8 cellular contexts compared by ENCODE assay signal in the genomic region with DNA sequence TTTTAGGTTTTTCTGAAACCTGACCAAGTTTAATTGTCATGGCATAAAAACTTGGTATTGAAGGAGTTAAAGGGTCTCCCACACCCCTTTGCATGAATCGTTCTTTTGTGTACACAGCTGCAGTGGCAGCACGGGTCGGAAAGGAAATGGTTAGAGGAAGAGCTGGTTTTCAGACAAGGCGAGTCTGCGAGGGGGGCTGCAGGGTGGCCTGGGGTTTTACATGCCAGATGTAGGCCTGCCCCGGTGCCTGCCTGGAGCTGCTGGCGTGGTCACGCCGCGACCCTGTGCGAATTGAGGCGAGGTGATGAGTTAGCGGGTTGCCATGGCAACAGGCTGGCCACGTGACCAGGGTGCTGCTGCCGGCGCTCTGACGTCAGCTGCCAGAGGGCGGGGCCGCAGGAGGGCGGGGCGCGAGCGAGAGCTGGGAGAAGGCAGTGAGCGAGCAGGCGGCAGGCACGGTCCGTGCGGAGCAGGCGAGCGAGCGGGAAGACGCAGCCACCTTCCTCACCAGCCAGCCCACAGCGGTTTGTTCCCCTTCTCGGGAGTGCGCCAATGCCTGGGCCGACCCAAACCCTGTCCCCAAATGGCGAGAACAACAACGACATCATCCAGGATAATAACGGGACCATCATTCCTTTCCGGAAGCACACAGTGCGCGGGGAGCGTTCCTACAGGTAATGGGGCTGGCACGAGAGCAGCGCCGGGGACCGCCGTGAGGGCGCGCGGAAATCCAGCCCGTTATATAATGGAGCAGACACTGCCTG. TPM values are rescaled to one million over a fixed set of nuclear protein-coding genes. Genes with fewer than 3 reads are reported as not detected.
A peak's percentile ranks its signal among the peaks of the same experiment; 100 is the strongest.
DNase-seq lines count a peak whose midpoint lies in the region; ATAC-seq, FAIRE-seq and TF ChIP-seq lines count a peak whose summit lies in the region.

Gene MAPRE2 (plus strand): TSS at position 426 of the 764 bp plus-strand sequence. CDS start 127 bp downstream, at position 553.

- peak; percentile 96 to 99 for TF ChIP-seq POLR2A in HepG2 (IDR thresholded peaks at IDR 0.05; ENCODE audit: insufficient read depth in 1 of 2, low read depth in 2 of 2, low read length in 2 of 2)

- TF ChIP-seq RAD21 in HepG2 (CRISPR knock-in tag; IDR thresholded peaks at IDR 0.05): 0 out of 2 replicates have a peak, but pooled peaks have one; percentile 39

- H3K27me3 ChIP-seq in HepG2 (ENCODE audit: control insufficient read depth in 1 of 2, insufficient read depth in 2 of 2, low read length in 2 of 2): no peaks in the 10 kb centered on the region

- intact Hi-C loops in HepG2 (cut with micrococcal nuclease; ENCODE audit: unreplicated experiment): loop anchor here (5.0 to 10.0 kb wide), 3 partner anchors 64 to 126 kb away; no protein-coding TSS in a partner anchor

- no peak for FAIRE-seq in HepG2 (lab: Jason Lieb, UNC)

- H3K9ac ChIP-seq in HepG2 (ENCODE audit: insufficient read depth, low read depth, low read length): peak within 1 kb of the TSS; percentile 77

- no peaks in the 10 kb centered on the region for H3K9me3 ChIP-seq in HepG2 (ENCODE audit: low read length)

- CTCF ChIA-PET in HepG2 (lab: Yijun Ruan, JAX; ENCODE audit: low intra/inter-chr PET ratio, low total read pairs): no interaction called here

- H3K36me3 ChIP-seq in HepG2 (replicated peaks in 1 of 2; ENCODE audit: control insufficient read depth in 1 of 2, insufficient read depth in 2 of 2, low read length in 2 of 2): no peaks in the 10 kb centered on the region

- peaks cover 49% of the 10 kb centered on the region for H3K4me1 ChIP-seq in HepG2 (ENCODE audit: insufficient read depth, low read length)

- 3% methylated on average over 11 of the region's 52 CpGs for WGBS in HepG2 (ENCODE audit: low lambda C conversion rate)

- peak within 1 kb of the TSS; percentile 71 for H3K27ac ChIP-seq in HepG2 (ENCODE audit: extremely low read length, insufficient read depth, low read length)

- peak; percentile 77 for ATAC-seq in GM19372 (IDR thresholded peaks at IDR 0.05; ENCODE audit: low read depth, unreplicated experiment)
- ATAC-seq in HG03558 (IDR thresholded peaks at IDR 0.05; ENCODE audit: extremely low read depth, unreplicated experiment): peak; percentile 58
- peak; percentile 97 for ATAC-seq in HepG2

- peak within 1 kb of the TSS; percentile 92 for H3K4me2 ChIP-seq in HepG2 (ENCODE audit: low read depth, low read length)

- in situ Hi-C loops in HepG2 (cut with HindIII; ENCODE audit: extremely low pct_ligation_motif_present, low pct_unique_long_range_greater_than_20kb): no loop called here

- POLR2A ChIA-PET in HepG2 (lab: Yijun Ruan, JAX): interaction anchor here (0.6 to 1.8 kb wide), 9 partner anchors 9 to 304 kb away, joined by 3 to 7 read pairs (median 3); partner anchors contain the start of gene ZNF24

- peaks cover 45% of the 10 kb centered on the region for H3K79me2 ChIP-seq in HepG2 (ENCODE audit: insufficient read depth, low read length)

- H3K4me3 ChIP-seq in HepG2 (replicated peaks in 1 of 3; ENCODE audit: insufficient read depth in 1 of 3, low read depth in 2 of 3, low read length in 3 of 3): peak within 1 kb of the TSS; percentile 74 to 84 (median 83)

- DNase-seq in C1 segment of cervical spinal cord (lab: John Stamatoyannopoulos, UW) (peak; percentile 79 to 97 (median 93)), NCI-H748 treated with DMSO at 0.1 percent for 48 hours (lab: John Stamatoyannopoulos, UW) (peak; percentile 96), dermis blood vessel endothelial cell (peak; percentile 98), HepG2 (ENCODE audit: low spot score) (peak; percentile 89)
- DNase-seq in activated CD4-positive, alpha-beta T cell treated with anti-CD3 and anti-CD28 coated beads, Interleukin-2, amount 50 U/mL, for 4 hours: peak; percentile 99
- peak; percentile 100 for DNase-seq in stimulated activated CD4-positive, alpha-beta T cell treated with anti-CD3 and anti-CD28 coated beads, Interleukin-4, amount 100 ng/mL, for 1 hour

- peaks cover 15% of the 10 kb centered on the region for H4K20me1 ChIP-seq in HepG2 (ENCODE audit: insufficient read depth, low read length)

- TF ChIP-seq EP300 in HepG2 (IDR thresholded peaks at IDR 0.05; ENCODE audit: low read depth in 2 of 2, low read length in 2 of 2) (peak in 1 of 2 experiments; percentile 0; a peak in 1 of 4 replicates), HepG2 (CRISPR knock-in tag; IDR thresholded peaks at IDR 0.05; ENCODE audit: borderline replicate concordance) (no peak)

- BruUV-seq in HepG2 (replicated peaks; lab: Mats Ljungman, UMichigan): no TSS peak

- no peak within 1 kb of the TSS for H2AFZ ChIP-seq in HepG2 (ENCODE audit: low read length)

- TF ChIP-seq CTCF in HepG2 (CRISPR knock-in tag; IDR thresholded peaks at IDR 0.05): 0 out of 2 replicates have a peak, but pooled peaks have one; percentile 26

TF ChIP-seq in HepG2, 621 proteins besides CTCF, POLR2A, EP300 and RAD21 (continues in another document):
- peak; percentile 56; the same call in 1 of the 2 replicates for TF ChIP-seq NFKBIZ (CRISPR knock-in tag; IDR thresholded peaks at IDR 0.05)
- TF ChIP-seq ZNF782 (CRISPR knock-in tag; IDR thresholded peaks at IDR 0.05; ENCODE audit: borderline replicate concordance): peak; percentile 42; the same call in 1 of the 2 replicates
- peak; percentile 89 for TF ChIP-seq UBTF (CRISPR knock-in tag; IDR thresholded peaks at IDR 0.05)
- TF ChIP-seq U2AF1 (optimal IDR thresholded peaks at IDR 0.05; ENCODE audit: low read depth, low read length): no peak
- TF ChIP-seq REL (CRISPR knock-in tag; conservative IDR thresholded peaks at IDR 0.05): 0 out of 2 replicates have a peak, but pooled peaks have one; percentile 56
- TF ChIP-seq ZNF781 (CRISPR knock-in tag; IDR thresholded peaks at IDR 0.05; ENCODE audit: borderline replicate concordance, not compliant biosample characterization): no peak
- TF ChIP-seq THAP7 (CRISPR knock-in tag; IDR thresholded peaks at IDR 0.05): 0 out of 2 replicates have a peak, but pooled peaks have one; percentile 48
- no peak for TF ChIP-seq EHMT2 (IDR thresholded peaks at IDR 0.05; ENCODE audit: borderline replicate concordance, low read depth, low read length)
- TF ChIP-seq MBNL3 (CRISPR knock-in tag; conservative IDR thresholded peaks at IDR 0.05): no peak
- no peak; the same call in 1 of the 2 replicates for TF ChIP-seq MAFF (IDR thresholded peaks at IDR 0.05; ENCODE audit: low read depth, low read length)
- peak; percentile 35; the same call in 1 of the 2 replicates for TF ChIP-seq KLF11 (CRISPR knock-in tag; IDR thresholded peaks at IDR 0.05)
- peak; percentile 91; the same call in 1 of the 2 replicates for TF ChIP-seq ZNF556 (CRISPR knock-in tag; IDR thresholded peaks at IDR 0.05; ENCODE audit: borderline replicate concordance)

RNA-seq across cellular contexts. Expression of gene MAPRE2, which starts in this region (rescaled TPM):
- total RNA-seq in dermis blood vessel endothelial cell (29.8 and 35.8 TPM in 2 replicates), HepG2 (2016; rRNA removed; fragmentation: Illumina TruSeq; extraction: Trizol) (34.5 and 59.9 TPM in 2 replicates)
- 3.2 and 3.3 TPM in 2 replicates for total RNA-seq in HepG2 (2016; cell fraction: cytosol; rRNA removed; fragmentation: Illumina TruSeq; extraction: Trizol; ENCODE audit: low read depth)
- 28.5 and 57.7 TPM in 2 replicates for total RNA-seq in HepG2 (2016; cell fraction: insoluble cytoplasmic fraction; rRNA removed; fragmentation: Illumina TruSeq; extraction: Trizol)
- 11.0 and 11.4 TPM in 2 replicates for total RNA-seq in HepG2 (2016; cell fraction: membrane; rRNA removed; fragmentation: Illumina TruSeq; extraction: Trizol)
- 35.9 and 36.8 TPM in 2 replicates for total RNA-seq in HepG2 (2016; cell fraction: nucleus; rRNA removed; fragmentation: Illumina TruSeq; extraction: Trizol)
- polyA plus RNA-seq in HepG2 (2011; rRNA removed): 45.9 and 67.9 TPM in 2 replicates
- polyA plus RNA-seq in HepG2 (2011; cell fraction: cytosol; rRNA removed): 44.7 and 50.7 TPM in 2 replicates
- 22.5 and 24.0 TPM in 2 replicates for polyA plus RNA-seq in HepG2 (2011; cell fraction: nucleus; rRNA removed)
- 38.3 and 53.1 TPM in 2 replicates for polyA plus RNA-seq in HepG2 (2012)
- 2.5 and 2.7 TPM in 2 replicates for polyA plus RNA-seq in HepG2 (2016; cell fraction: cytosol; fragmentation: Illumina TruSeq; extraction: Trizol; ENCODE audit: low read depth)
- 79.4 and 84.4 TPM in 2 replicates for polyA plus RNA-seq in HepG2 (2016; cell fraction: insoluble cytoplasmic fraction; fragmentation: Illumina TruSeq; extraction: Trizol; ENCODE audit: low read depth)
- polyA plus RNA-seq in HepG2 (2016; cell fraction: membrane; fragmentation: Illumina TruSeq; extraction: Trizol; ENCODE audit: low read depth): 9.2 and 9.5 TPM in 2 replicates
- polyA plus RNA-seq in HepG2 (2016; cell fraction: nucleus; fragmentation: Illumina TruSeq; extraction: Trizol; ENCODE audit: insufficient read depth, low read depth): 23.3 and 29.2 TPM in 2 replicates
- polyA minus RNA-seq in HepG2 (2011; rRNA and poly(A)+ RNA removed; ENCODE audit: low replicate concordance): 44.6 and 79.7 TPM in 2 replicates
- 60.2 and 76.8 TPM in 2 replicates for polyA minus RNA-seq in HepG2 (2011; cell fraction: cytosol; rRNA and poly(A)+ RNA removed)
- 83.6 and 91.6 TPM in 2 replicates for polyA minus RNA-seq in HepG2 (2011; cell fraction: nucleus; rRNA and poly(A)+ RNA removed)

Comparison
In these comparisons a context has a peak if more than half of its experiments do, and no peak if none do; other contexts are left out.
1. Peak in every context shown above with its lines: DNase-seq, ATAC-seq, H3K4me3 ChIP-seq and H3K27ac ChIP-seq.